In genomic region chr7:101216860-101217387, GRCh38 we compare ENCODE assay signal across 7 cellular contexts. TPM values are rescaled to one million over a fixed set of nuclear protein-coding genes. Genes with fewer than 3 reads are reported as not detected.
A peak's percentile ranks its signal among the peaks of the same experiment; 100 is the strongest.
DNase-seq lines count a peak whose midpoint lies in the region; ATAC-seq and TF ChIP-seq lines count a peak whose summit lies in the region.

No MANE protein-coding gene starts in this region.

- intact Hi-C loops in prostate gland (cut with DNase I) = loop anchor here (2.0 kb wide), 1 partner anchor 28 kb away; the partner anchor contains the start of gene FIS1

- peaks cover 9% of the 10 kb centered on the region for H3K79me2 ChIP-seq in SU-DHL-6 (ENCODE audit: insufficient read depth, low read length)

- H3K4me3 ChIP-seq in SU-DHL-6 (ENCODE audit: insufficient read depth, low read length, poor library complexity, severe bottlenecking) = peak overlapping the region; percentile 72
- peak overlapping the region; percentile 97 for H3K4me3 ChIP-seq in fibroblast of mammary gland (ENCODE audit: control insufficient read depth, low read depth, low read length)
- H3K4me3 ChIP-seq in prostate gland = peak overlapping the region; percentile 63 to 66

- H3K36me3 ChIP-seq in SU-DHL-6 (ENCODE audit: low read length) (no peaks in the 10 kb centered on the region), prostate gland (peaks cover 0 to 3% of the 10 kb centered on the region in 2 donors)

- 1% methylated on average over 29 of the region's 34 CpGs for WGBS in prostate gland

- in situ Hi-C loops in G401 (cut with HindIII; ENCODE audit: low sequenced_read_pairs) = no loop called here

- no peaks in the 10 kb centered on the region for H3K9me2 ChIP-seq in SU-DHL-6 (replicated peaks; ENCODE audit: insufficient read depth, low read length)

- peak overlapping the region; percentile 70 for H3K9ac ChIP-seq in SU-DHL-6 (ENCODE audit: low read length)

- DNase-seq in fibroblast of mammary gland (ENCODE audit: low read depth) (no peak), prostate gland (ENCODE audit: low spot score) (no peak), G401 (ENCODE audit: low spot score) (no peak), cerebellar cortex (ENCODE audit: low spot score) (no peak)

- no peaks in the 10 kb centered on the region for H3F3A ChIP-seq in SU-DHL-6 (ENCODE audit: insufficient read depth)

- TF ChIP-seq CTCF in SU-DHL-6 (IDR thresholded peaks at IDR 0.05; ENCODE audit: insufficient read depth, low read length, poor library complexity, severe bottlenecking) (no peak), fibroblast of mammary gland (conservative IDR thresholded peaks at IDR 0.05; ENCODE audit: control insufficient read depth, insufficient read depth, low read depth, low read length) (no peak), prostate gland (IDR thresholded peaks at IDR 0.05) (no peak)

- ATAC-seq in GM18907 (IDR thresholded peaks at IDR 0.05; ENCODE audit: unreplicated experiment) (peak; percentile 22), HG02798 (IDR thresholded peaks at IDR 0.05; ENCODE audit: poor library complexity, unreplicated experiment) (peak; percentile 17)

- no peaks in the 10 kb centered on the region for H4K20me1 ChIP-seq in SU-DHL-6 (ENCODE audit: low read depth, low read length)

- peaks cover 8% of the 10 kb centered on the region for H3K4me1 ChIP-seq in prostate gland (replicated peaks)

- TF ChIP-seq POLR2A in prostate gland (IDR thresholded peaks at IDR 0.05) = no peak

- H3K27ac ChIP-seq in SU-DHL-6 (ENCODE audit: low read depth, low read length) (no peak overlapping the region), prostate gland (peak overlapping the region; percentile 71 to 78)

- no peaks in the 10 kb centered on the region for H3K9me3 ChIP-seq in SU-DHL-6 (ENCODE audit: insufficient read depth, low read length)
- H3K9me3 ChIP-seq in prostate gland = no peaks in the 10 kb centered on the region

- H3K4me2 ChIP-seq in SU-DHL-6 (ENCODE audit: low read depth, low read length, poor library complexity, severe bottlenecking) = peak overlapping the region; percentile 81

- H2AFZ ChIP-seq in SU-DHL-6 (ENCODE audit: low read depth, low read length, severe bottlenecking) = peak overlapping the region; percentile 86

- no peaks in the 10 kb centered on the region for H3K27me3 ChIP-seq in SU-DHL-6 (ENCODE audit: low read length)
- H3K27me3 ChIP-seq in prostate gland (replicated peaks; ENCODE audit: insufficient read depth) = no peaks in the 10 kb centered on the region

RNA-seq across cellular contexts. Expression of gene PLOD3, which starts 0.5 kb away (rescaled TPM):
- total RNA-seq in prostate gland = 10 to 100 TPM; 24.2 to 52.5 TPM
- total RNA-seq in G401 (2014; rRNA removed; shearing (Covaris generic)) = 18.0 and 38.1 TPM in 2 replicates

RNA-seq across cellular contexts. Expression of gene ZNHIT1, which starts 1.0 kb away (rescaled TPM):
- 100 to 1,000 TPM in 1 of 2 donors, 10 to 100 TPM in 1; 75.2 to 109 TPM for total RNA-seq in prostate gland
- 74.5 and 105 TPM in 2 replicates for total RNA-seq in G401 (2014; rRNA removed; shearing (Covaris generic))

RNA-seq across cellular contexts. Expression of gene MOGAT3, which starts 16.1 kb away (rescaled TPM):
- not detected for total RNA-seq in prostate gland
- total RNA-seq in G401 (2014; rRNA removed; shearing (Covaris generic)) = not detected in 2 replicates

RNA-seq across cellular contexts. Expression of gene CLDN15, which starts 20.7 kb away (rescaled TPM):
- 10 to 100 TPM in 1 of 2 donors, 1 to 10 TPM in 1; 9.2 to 17.4 TPM for total RNA-seq in prostate gland
- 1.8 and 4.3 TPM in 2 replicates for total RNA-seq in G401 (2014; rRNA removed; shearing (Covaris generic))

RNA-seq across cellular contexts. Expression of gene FIS1, which starts 28.0 kb away (rescaled TPM):
- 100 to 1,000 TPM; 238 to 256 TPM for total RNA-seq in prostate gland
- 139 and 190 TPM in 2 replicates for total RNA-seq in G401 (2014; rRNA removed; shearing (Covaris generic))
